Comparison of ENCODE assay signal across 9 cellular contexts in the genomic region with DNA sequence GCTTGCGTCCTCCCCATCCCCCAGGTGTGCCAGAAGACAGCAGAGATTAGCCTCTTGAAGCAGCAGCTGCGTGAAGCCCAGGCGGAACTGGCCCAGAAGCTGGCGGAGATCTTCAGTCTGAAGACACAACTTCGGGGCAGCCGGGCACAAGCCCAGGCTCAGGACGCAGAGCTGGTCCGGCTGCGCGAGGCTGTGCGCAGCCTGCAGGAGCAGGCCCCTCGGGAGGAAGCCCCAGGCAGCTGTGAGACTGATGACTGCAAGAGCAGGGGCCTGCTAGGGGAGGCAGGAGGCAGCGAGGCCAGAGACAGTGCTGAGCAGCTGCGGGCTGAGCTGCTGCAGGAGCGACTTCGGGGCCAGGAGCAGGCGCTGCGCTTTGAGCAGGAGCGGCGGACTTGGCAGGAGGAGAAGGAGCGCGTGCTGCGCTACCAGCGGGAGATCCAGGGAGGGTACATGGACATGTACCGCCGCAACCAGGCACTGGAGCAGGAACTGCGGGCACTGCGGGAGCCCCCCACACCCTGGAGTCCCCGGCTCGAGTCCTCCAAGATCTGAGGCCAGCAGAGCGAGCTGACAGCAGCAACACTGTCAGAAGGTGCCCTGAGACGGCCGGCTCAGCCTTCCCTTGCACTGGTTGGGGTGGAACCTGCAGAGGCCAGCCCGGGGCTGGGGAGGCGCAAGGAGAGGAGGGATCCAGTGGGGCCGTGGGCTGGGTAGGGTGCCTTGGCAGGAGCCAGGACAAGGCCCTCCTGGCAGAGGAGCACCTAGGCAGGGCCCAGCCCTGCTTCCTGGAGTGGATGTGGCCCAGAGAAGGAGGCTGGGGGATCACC. TPM values are rescaled to one million over a fixed set of nuclear protein-coding genes. Genes with fewer than 3 reads are reported as not detected.
DNase-seq lines count a peak whose midpoint lies in the region; ATAC-seq and TF ChIP-seq lines count a peak whose summit lies in the region.
"Had no signal": no experiment of that assay in that cellular context is flagged by ENCODE, and none has a peak within 500 bp of the region (broad histone marks: within the 10 kb centered on the region; RNA-seq: fewer than 3 reads in every experiment).

No MANE protein-coding gene starts in this region.

- ATAC-seq in GM19324 (IDR thresholded peaks at IDR 0.05; ENCODE audit: low FRiP score, unreplicated experiment) (peak; percentile 1), GM21423 (IDR thresholded peaks at IDR 0.05; ENCODE audit: unreplicated experiment) (no peak), HG03521 (IDR thresholded peaks at IDR 0.05; ENCODE audit: unreplicated experiment) (no peak)

- H3K4me3 ChIP-seq in AG10803 (ENCODE audit: low read length) (peak overlapping the region; percentile 39), SJCRH30 (no peak overlapping the region), left ventricle myocardium inferior (peak overlapping the region; percentile 54)

- H3K4me1 ChIP-seq in SJCRH30 (peaks cover 46% of the 10 kb centered on the region), left ventricle myocardium inferior (peaks cover 61% of the 10 kb centered on the region)

- peaks cover 60% of the 10 kb centered on the region for H3K36me3 ChIP-seq in SJCRH30
- H3K36me3 ChIP-seq in left ventricle myocardium inferior = no peaks in the 10 kb centered on the region
- H3K36me3 ChIP-seq: uterus had no signal

- H3K27me3 ChIP-seq in SJCRH30 (no peaks in the 10 kb centered on the region), left ventricle myocardium inferior (ENCODE audit: low read depth) (peaks cover 18% of the 10 kb centered on the region)
- H3K27me3 ChIP-seq: uterus had no signal

- DNase-seq in AG10803 (ENCODE audit: low read depth) (peak; percentile 25), SJCRH30 (no peak), left ventricle myocardium inferior (peak; percentile 53), HCEC 1CT (no peak), NCI-H1694 (lab: John Stamatoyannopoulos, UW) (no peak)

- H3K27ac ChIP-seq in SJCRH30 (peak overlapping the region; percentile 43), left ventricle myocardium inferior (replicated peaks) (peak overlapping the region; percentile 56)
- H3K27ac ChIP-seq: uterus had no signal

- H3K9me3 ChIP-seq in SJCRH30 (replicated peaks) (no peaks in the 10 kb centered on the region), left ventricle myocardium inferior (replicated peaks) (no peaks in the 10 kb centered on the region)
- H3K9me3 ChIP-seq: uterus had no signal

- TF ChIP-seq CTCF in AG10803 (conservative IDR thresholded peaks at IDR 0.05; ENCODE audit: low read length) (no peak), left ventricle myocardium inferior (IDR thresholded peaks at IDR 0.05; ENCODE audit: borderline replicate concordance) (no peak)

- intact Hi-C loops in left ventricle myocardium inferior (cut with micrococcal nuclease) = no loop called here

RNA-seq across cellular contexts. Expression of a gene that starts 8.3 kb away (rescaled TPM):
- total RNA-seq in SJCRH30 (2014; rRNA removed; shearing (Covaris generic)) = 43.8 and 45.8 TPM in 2 replicates
- total RNA-seq in left ventricle myocardium inferior = 1.8 TPM

RNA-seq across cellular contexts. Expression of a gene that starts 9.2 kb away (rescaled TPM):
- 24.6 and 24.7 TPM in 2 replicates for total RNA-seq in SJCRH30 (2014; rRNA removed; shearing (Covaris generic))
- total RNA-seq in left ventricle myocardium inferior = 38.9 TPM

RNA-seq across cellular contexts. Expression of a gene that starts 32.0 kb away (rescaled TPM):
- total RNA-seq in SJCRH30 (2014; rRNA removed; shearing (Covaris generic)) = 277 and 303 TPM in 2 replicates
- total RNA-seq in left ventricle myocardium inferior = 78.1 TPM

Comparison
In these comparisons a context has a peak if more than half of its experiments do, and no peak if none do; other contexts are left out.
1. DNase-seq: peak in AG10803 (single experiment) and left ventricle myocardium inferior (single experiment); none in SJCRH30 (0 of 2), HCEC 1CT (single experiment) and NCI-H1694 (single experiment).
2. RNA of a gene that starts 8.3 kb away (total RNA-seq): 43.8 to 45.8 TPM in SJCRH30; 1.8 TPM in left ventricle myocardium inferior (single experiment); every median in the first group is over 10 times any median in the second.